In genomic region chr10:15381420-15381819, GRCh38 we compare ENCODE assay signal across 2 cellular contexts.
TF ChIP-seq lines count a peak whose summit lies in the region.

No MANE protein-coding gene starts in this region.

TF ChIP-seq in HEK293, 187 proteins besides CTCF, POLR2A, EP300 and RAD21 (continued from another document):
- TF ChIP-seq SCRT1 (tag by site-specific recombination; IDR thresholded peaks at IDR 0.05; ENCODE audit: borderline replicate concordance) (peak; percentile 40; the same call in 1 of the 2 replicates), ZBTB26 (tag by site-specific recombination; optimal IDR thresholded peaks at IDR 0.05) (no peak)

TF ChIP-seq in HepG2, 621 proteins besides CTCF, POLR2A, EP300 and RAD21 (continued from another document):
- TF ChIP-seq STAT6 (CRISPR knock-in tag; IDR thresholded peaks at IDR 0.05; ENCODE audit: borderline replicate concordance) (no peak), E2F5 (CRISPR knock-in tag; conservative IDR thresholded peaks at IDR 0.05) (no peak), RARA (CRISPR knock-in tag; IDR thresholded peaks at IDR 0.05) (peak; percentile 97), NR2F6 (IDR thresholded peaks at IDR 0.05) (peak; percentile 64), NR2F6 (CRISPR knock-in tag; IDR thresholded peaks at IDR 0.05) (peak; percentile 66), RXRB (CRISPR knock-in tag; IDR thresholded peaks at IDR 0.05; ENCODE audit: borderline replicate concordance) (peak; percentile 69), SETDB1 (CRISPR knock-in tag; IDR thresholded peaks at IDR 0.05; ENCODE audit: borderline replicate concordance) (no peak), BCL6 (CRISPR knock-in tag; IDR thresholded peaks at IDR 0.05) (peak; percentile 97), NR2F1 (CRISPR knock-in tag; IDR thresholded peaks at IDR 0.05) (peak in 1 of 2 experiments; percentile 56; a peak in 2 of 4 replicates), MEF2D (CRISPR knock-in tag; IDR thresholded peaks at IDR 0.05) (peak; percentile 52; the same call in 1 of the 2 replicates), ZNF652 (CRISPR knock-in tag; IDR thresholded peaks at IDR 0.05; ENCODE audit: borderline replicate concordance, low read depth) (no peak)
TF ChIP-seq in HepG2: peak in this region for 7.
